Comparison of ENCODE assay signal across 9 cellular contexts in genomic region chr6:116059713-116060571, GRCh38. TPM values are rescaled to one million over a fixed set of nuclear protein-coding genes. Genes with fewer than 3 reads are reported as not detected.
A peak's percentile ranks its signal among the peaks of the same experiment; 100 is the strongest.
DNase-seq lines count a peak whose midpoint lies in the region; ATAC-seq and TF ChIP-seq lines count a peak whose summit lies in the region.
"Had no signal": no experiment of that assay in that cellular context is flagged by ENCODE, and none has a peak within 500 bp of the region (broad histone marks: within the 10 kb centered on the region; RNA-seq: fewer than 3 reads in every experiment).

No MANE protein-coding gene starts in this region.

- peak overlapping the region; percentile 30 for H3K14ac ChIP-seq in trophoblast cell (ENCODE audit: low read length)

- no peak overlapping the region for H3K9ac ChIP-seq in trophoblast cell (ENCODE audit: low read length)

- no peaks in the 10 kb centered on the region for H3K27me3 Mint-ChIP-seq in chondrocyte (ENCODE audit: low read depth)

- DNase-seq in AG04449 (ENCODE audit: low read depth, low spot score) (no peak), HT-29 (ENCODE audit: low spot score) (peak; percentile 73), chondrocyte (ENCODE audit: low spot score) (no peak), trophoblast cell (peak; percentile 40 to 66)
- no peak for DNase-seq in activated CD8-positive, alpha-beta memory T cell treated with anti-CD3 and anti-CD28 coated beads, Interleukin-2, amount 50 U/mL, for 48 hours
- no peak for DNase-seq in activated CD4-positive, alpha-beta T cell treated with anti-CD3 and anti-CD28 coated beads, Interleukin-2, amount 50 U/mL, for 48 hours
- DNase-seq in effector memory CD4-positive, alpha-beta T cell = no peak

- TF ChIP-seq CTCF in AG04449 (IDR thresholded peaks at IDR 0.05; ENCODE audit: insufficient read depth, low read length, missing control alignments) (no peak), chondrocyte (IDR thresholded peaks at IDR 0.05) (no peak)

- H3K79me1 ChIP-seq in trophoblast cell (ENCODE audit: low read length) = no peaks in the 10 kb centered on the region

- no peak overlapping the region for H2BK120ac ChIP-seq in trophoblast cell (ENCODE audit: insufficient read depth, low read length, poor library complexity)

- no peak overlapping the region for H3K4ac ChIP-seq in trophoblast cell (ENCODE audit: low read depth, low read length)

- peak overlapping the region; percentile 58 for H3K4me3 Mint-ChIP-seq in chondrocyte (ENCODE audit: unreplicated experiment)
- H3K4me3 Mint-ChIP-seq: activated naive CD8-positive, alpha-beta T cell had no signal

- H2AFZ ChIP-seq in trophoblast cell (ENCODE audit: insufficient read depth, low read length, poor library complexity) = no peak overlapping the region

- CTCF ChIA-PET in AG04449 (lab: Yijun Ruan, JAX) = interaction anchor here (0.9 to 2.4 kb wide), 9 partner anchors 11 to 57 kb away, joined by 3 to 15 read pairs (median 6); no protein-coding TSS in a partner anchor

- POLR2A ChIA-PET in AG04449 (lab: Yijun Ruan, JAX) = no interaction called here

- peak overlapping the region; percentile 38 for H3K18ac ChIP-seq in trophoblast cell (ENCODE audit: low read length)

- no peak overlapping the region for H4K12ac ChIP-seq in trophoblast cell (ENCODE audit: low read depth, low read length)

- peaks cover 9 to 10% of the 10 kb centered on the region in 2 experiments for H3K4me1 ChIP-seq in trophoblast cell (ENCODE audit: control insufficient read depth in 1 of 2, insufficient read depth in 2 of 2, low read length in 2 of 2)
- no peaks in the 10 kb centered on the region for H3K4me1 ChIP-seq in effector memory CD4-positive, alpha-beta T cell (ENCODE audit: control insufficient read depth, insufficient read depth, low read length, poor library complexity, severe bottlenecking)

- H2BK5ac ChIP-seq in trophoblast cell (ENCODE audit: low read depth, low read length, poor library complexity) = no peak overlapping the region

- H3K9me3 Mint-ChIP-seq in chondrocyte (ENCODE audit: low read depth) = no peaks in the 10 kb centered on the region

- H3K27ac ChIP-seq in trophoblast cell (ENCODE audit: low read depth, low read length) = no peak overlapping the region
- H3K27ac ChIP-seq in effector memory CD4-positive, alpha-beta T cell (ENCODE audit: insufficient read depth, low read length, poor library complexity, severe bottlenecking) = no peak overlapping the region

- H2BK12ac ChIP-seq in trophoblast cell (ENCODE audit: low read length) = no peak overlapping the region

- no peaks in the 10 kb centered on the region for H3K9me3 ChIP-seq in trophoblast cell (ENCODE audit: insufficient read depth, low read depth, low read length)
- no peaks in the 10 kb centered on the region for H3K9me3 ChIP-seq in effector memory CD4-positive, alpha-beta T cell (ENCODE audit: control insufficient read depth, low read length)

- no peak overlapping the region for H2AK5ac ChIP-seq in trophoblast cell (ENCODE audit: low read length)

- ATAC-seq in GM19467 (IDR thresholded peaks at IDR 0.05; ENCODE audit: unreplicated experiment) = peak; percentile 70

- no peak overlapping the region for H3K23ac ChIP-seq in trophoblast cell (ENCODE audit: low read length)

- H3K4me3 ChIP-seq in AG04449 (ENCODE audit: low read depth, low read length) (peak overlapping the region; percentile 36), trophoblast cell (ENCODE audit: low read depth, low read length) (no peak overlapping the region)
- H3K4me3 ChIP-seq in effector memory CD4-positive, alpha-beta T cell (ENCODE audit: insufficient read depth, low read depth, low read length, poor library complexity, severe bottlenecking) = no peak overlapping the region

- H4K91ac ChIP-seq in trophoblast cell (ENCODE audit: low read depth, low read length) = no peak overlapping the region

- H3K27me3 ChIP-seq in trophoblast cell (ENCODE audit: insufficient read depth, low read length) = no peaks in the 10 kb centered on the region
- H3K27me3 ChIP-seq in effector memory CD4-positive, alpha-beta T cell (replicated peaks; ENCODE audit: control insufficient read depth, insufficient read depth, low read length, poor library complexity, severe bottlenecking) = no peaks in the 10 kb centered on the region

- peak overlapping the region; percentile 92 for H3K27ac Mint-ChIP-seq in chondrocyte (ENCODE audit: unreplicated experiment)
- H3K27ac Mint-ChIP-seq: activated naive CD8-positive, alpha-beta T cell had no signal

- no peaks in the 10 kb centered on the region for H3K36me3 ChIP-seq in trophoblast cell (ENCODE audit: control insufficient read depth in 1 of 2, insufficient read depth in 2 of 2, low read length in 2 of 2)
- H3K36me3 ChIP-seq in effector memory CD4-positive, alpha-beta T cell (ENCODE audit: control insufficient read depth, insufficient read depth, low read length) = no peaks in the 10 kb centered on the region

- H3K4me2 ChIP-seq in trophoblast cell (ENCODE audit: low read length) = peak overlapping the region; percentile 3

- peak overlapping the region; percentile 11 for H4K8ac ChIP-seq in trophoblast cell (ENCODE audit: low read depth, low read length)

- no CpG with 5 or more reads among the region's 13 CpGs for WGBS in trophoblast cell (ENCODE audit: extremely low coverage, insufficient coverage, insufficient read length)

- H3K79me2 ChIP-seq in trophoblast cell (ENCODE audit: control insufficient read depth, insufficient read depth, low read length, poor library complexity) = no peaks in the 10 kb centered on the region

- H3K4me1 Mint-ChIP-seq in chondrocyte (ENCODE audit: low read depth) = peaks cover 23% of the 10 kb centered on the region

- no peaks in the 10 kb centered on the region for H3K36me3 Mint-ChIP-seq in chondrocyte (ENCODE audit: low read depth)
- H3K36me3 Mint-ChIP-seq: activated naive CD8-positive, alpha-beta T cell had no signal

RNA-seq across cellular contexts. Expression of gene FRK, which starts 0.7 kb away (rescaled TPM):
- 2.0 and 2.1 TPM in 2 replicates for total RNA-seq in HT-29 (2014; rRNA removed; shearing (Covaris generic))
- total RNA-seq in chondrocyte = 0.60 to 1.1 TPM (median 1.1 TPM) in 3 replicates
- polyA plus RNA-seq in trophoblast cell (2013) = 0.19 and 0.21 TPM in 2 replicates

RNA-seq across cellular contexts. Expression of gene NT5DC1, which starts 40.7 kb away (rescaled TPM):
- 9.4 and 20.5 TPM in 2 replicates for total RNA-seq in HT-29 (2014; rRNA removed; shearing (Covaris generic))
- 20.5 to 21.2 TPM (median 20.6 TPM) in 3 replicates for total RNA-seq in chondrocyte
- polyA plus RNA-seq in trophoblast cell (2013) = 9.1 and 9.3 TPM in 2 replicates

Comparison
In these comparisons a context has a peak if more than half of its experiments do, and no peak if none do; other contexts are left out.
1. DNase-seq: peak in HT-29 (single experiment) and trophoblast cell (2 of 2); none in AG04449 (single experiment), chondrocyte (single experiment), activated CD8-positive, alpha-beta memory T cell treated with anti-CD3 and anti-CD28 coated beads, Interleukin-2, amount 50 U/mL, for 48 hours (single experiment), activated CD4-positive, alpha-beta T cell treated with anti-CD3 and anti-CD28 coated beads, Interleukin-2, amount 50 U/mL, for 48 hours (0 of 2) and effector memory CD4-positive, alpha-beta T cell (0 of 3).